Comparison of ENCODE assay signal across 22 cellular contexts in genomic region chr2:174675615-174676014, GRCh38.
DNase-seq lines count a peak whose midpoint lies in the region; ATAC-seq lines count a peak whose summit lies in the region.
"Had no signal": no experiment of that assay in that cellular context is flagged by ENCODE, and none has a peak within 500 bp of the region (broad histone marks: within the 10 kb centered on the region; RNA-seq: fewer than 3 reads in every experiment).

No MANE protein-coding gene starts in this region.

- no peaks in the 10 kb centered on the region for H3K36me3 ChIP-seq in CD4-positive, CD25-positive, alpha-beta regulatory T cell (ENCODE audit: control insufficient read depth, insufficient read depth, low read length)

- H3K4me3 ChIP-seq in CD4-positive, CD25-positive, alpha-beta regulatory T cell (ENCODE audit: low read depth, low read length), result peak overlapping the region; percentile 28
- H3K4me3 ChIP-seq: smooth muscle cell, upper lobe of left lung had no signal

- peaks cover 14% of the 10 kb centered on the region for H3K9me3 Mint-ChIP-seq in activated CD4-positive, alpha-beta T cell treated with anti-CD3 and anti-CD28 coated beads, Interleukin-2, amount 10 ng/mL, durations not matched to agents 7 days and 5 days
- H3K9me3 Mint-ChIP-seq in CD4-positive, CD25-positive, alpha-beta regulatory T cell, result peaks cover 0 to 14% (median 6%) of the 10 kb centered on the region in 7 donors
- H3K9me3 Mint-ChIP-seq in central memory CD8-positive, alpha-beta T cell, result no peaks in the 10 kb centered on the region

- H3K27me3 ChIP-seq in CD4-positive, CD25-positive, alpha-beta regulatory T cell (ENCODE audit: control insufficient read depth, insufficient read depth, low read length), result no peaks in the 10 kb centered on the region
- H3K27me3 ChIP-seq: upper lobe of left lung had no signal

- no peak for ATAC-seq in CD4-positive, CD25-positive, alpha-beta regulatory T cell (ENCODE audit: low read depth in 2 of 2)
- ATAC-seq in central memory CD8-positive, alpha-beta T cell (replicated peaks; ENCODE audit: extremely low read depth, poor library complexity, severe bottlenecking), result peak; percentile 87
- ATAC-seq in GM18867 (IDR thresholded peaks at IDR 0.05; ENCODE audit: unreplicated experiment), result no peak
- ATAC-seq: WTC11 had no signal

- peaks cover 52% of the 10 kb centered on the region for H3K36me3 Mint-ChIP-seq in activated CD4-positive, alpha-beta T cell treated with anti-CD3 and anti-CD28 coated beads, Interleukin-2, amount 10 ng/mL, durations not matched to agents 7 days and 5 days (ENCODE audit: low read depth)
- peaks cover 19% of the 10 kb centered on the region for H3K36me3 Mint-ChIP-seq in CD4-positive, CD25-positive, alpha-beta regulatory T cell
- H3K36me3 Mint-ChIP-seq in central memory CD8-positive, alpha-beta T cell (ENCODE audit: insufficient read depth), result peaks cover 4% of the 10 kb centered on the region

- peak overlapping the region; percentile 42 for H3K27ac Mint-ChIP-seq in activated CD4-positive, alpha-beta T cell treated with anti-CD3 and anti-CD28 coated beads, Interleukin-2, amount 10 ng/mL, durations not matched to agents 7 days and 5 days
- peak overlapping the region in 2 of 3 donors; percentile 71 to 92 for H3K27ac Mint-ChIP-seq in CD4-positive, CD25-positive, alpha-beta regulatory T cell
- peak overlapping the region; percentile 86 for H3K27ac Mint-ChIP-seq in central memory CD8-positive, alpha-beta T cell (ENCODE audit: low read depth)
- H3K27ac Mint-ChIP-seq: brain, WTC11 had no signal

- CTCF ChIA-PET in activated CD4-positive, alpha-beta T cell treated with anti-CD3 and anti-CD28 coated beads, Interleukin-2, amount 10 ng/mL, durations not matched to agents 7 days and 5 days (lab: Charles Lee), result interaction anchor here (0.7 to 2.8 kb wide), 3 partner anchors 12 to 575 kb away, joined by 3 to 13 read pairs (median 4); no protein-coding TSS in a partner anchor

- H3K4me3 Mint-ChIP-seq in activated CD4-positive, alpha-beta T cell treated with anti-CD3 and anti-CD28 coated beads, Interleukin-2, amount 10 ng/mL, durations not matched to agents 7 days and 5 days, result peak overlapping the region; percentile 28
- H3K4me3 Mint-ChIP-seq in CD4-positive, CD25-positive, alpha-beta regulatory T cell, result peak overlapping the region in 2 of 4 donors; percentile 42 to 44
- H3K4me3 Mint-ChIP-seq in central memory CD8-positive, alpha-beta T cell, result peak overlapping the region; percentile 56
- H3K4me3 Mint-ChIP-seq: brain, WTC11 had no signal

- H3K9me3 ChIP-seq in CD4-positive, CD25-positive, alpha-beta regulatory T cell (ENCODE audit: control insufficient read depth in 2 of 2, low read length in 2 of 2), result peaks cover 6 to 9% of the 10 kb centered on the region in 2 experiments

- peak; percentile 35 for DNase-seq in activated CD4-positive, alpha-beta T cell treated with anti-CD3 and anti-CD28 coated beads, Interleukin-2, amount 10 ng/mL, durations not matched to agents 7 days and 5 days
- DNase-seq in activated CD4-positive, alpha-beta T cell treated with anti-CD3 and anti-CD28 coated beads for 48 hours, result no peak
- peak in 2 of 3 donors; percentile 34 to 65 for DNase-seq in CD4-positive, CD25-positive, alpha-beta regulatory T cell
- DNase-seq in T-helper 1 cell (peak in 3 of 5 donors; percentile 26 to 34 (median 30)), OCI-M2 (lab: John Stamatoyannopoulos, UW; ENCODE audit: unreplicated experiment) (no peak), posterior vena cava (ENCODE audit: low spot score) (no peak)
- peak in 1 of 2 donors; percentile 19 for DNase-seq in central memory CD8-positive, alpha-beta T cell (ENCODE audit: low spot score in 2 of 2)
- DNase-seq: AML-193; COR-L47; DMS79 treated with DMSO at 0.1 percent for 48 hours; KG1; MV-4-11; NCI-H2171; NCI-H524 treated with DMSO at 0.1 percent for 48 hours; occipital lobe; retina; stimulated activated CD4-positive, alpha-beta T cell treated with anti-CD3 and anti-CD28 coated beads, Interleukin-4, amount 100 ng/mL, for 1 hour; upper lobe of left lung had no signal

- no peaks in the 10 kb centered on the region for H3K27me3 Mint-ChIP-seq in activated CD4-positive, alpha-beta T cell treated with anti-CD3 and anti-CD28 coated beads, Interleukin-2, amount 10 ng/mL, durations not matched to agents 7 days and 5 days
- no peaks in the 10 kb centered on the region for H3K27me3 Mint-ChIP-seq in CD4-positive, CD25-positive, alpha-beta regulatory T cell
- H3K27me3 Mint-ChIP-seq in central memory CD8-positive, alpha-beta T cell, result no peaks in the 10 kb centered on the region

- no peaks in the 10 kb centered on the region for H3K4me1 ChIP-seq in CD4-positive, CD25-positive, alpha-beta regulatory T cell (ENCODE audit: control insufficient read depth, insufficient read depth, low read length, poor library complexity, severe bottlenecking)

- no peak overlapping the region for H3K27ac ChIP-seq in CD4-positive, CD25-positive, alpha-beta regulatory T cell (ENCODE audit: insufficient read depth, low read length, poor library complexity, severe bottlenecking)
- H3K27ac ChIP-seq: upper lobe of left lung had no signal

- intact Hi-C loops in posterior vena cava (cut with DNase I), result no loop called here

- POLR2A ChIA-PET in activated CD4-positive, alpha-beta T cell treated with anti-CD3 and anti-CD28 coated beads, Interleukin-2, amount 10 ng/mL, durations not matched to agents 7 days and 5 days (lab: Charles Lee), result no interaction called here

- peaks cover 50% of the 10 kb centered on the region for H3K4me1 Mint-ChIP-seq in activated CD4-positive, alpha-beta T cell treated with anti-CD3 and anti-CD28 coated beads, Interleukin-2, amount 10 ng/mL, durations not matched to agents 7 days and 5 days
- H3K4me1 Mint-ChIP-seq in CD4-positive, CD25-positive, alpha-beta regulatory T cell, result peaks cover 23 to 49% (median 25%) of the 10 kb centered on the region in 4 donors
- peaks cover 41% of the 10 kb centered on the region for H3K4me1 Mint-ChIP-seq in central memory CD8-positive, alpha-beta T cell
- H3K4me1 Mint-ChIP-seq: WTC11 had no signal

Comparison
In these comparisons a context has a peak if more than half of its experiments do, and no peak if none do; other contexts are left out.
1. DNase-seq: peak in activated CD4-positive, alpha-beta T cell treated with anti-CD3 and anti-CD28 coated beads, Interleukin-2, amount 10 ng/mL, durations not matched to agents 7 days and 5 days (single experiment), CD4-positive, CD25-positive, alpha-beta regulatory T cell (2 of 3) and T-helper 1 cell (3 of 5); none in activated CD4-positive, alpha-beta T cell treated with anti-CD3 and anti-CD28 coated beads for 48 hours (single experiment), OCI-M2 (single experiment) and posterior vena cava (single experiment).
2. Peak in every context shown above with its lines, with median percentiles within 50 percentile points of each other: H3K27ac Mint-ChIP-seq.